Comparison of ENCODE assay signal across 9 cellular contexts in genomic region chr5:71782771-71783770, GRCh38.
DNase-seq lines count a peak whose midpoint lies in the region; ATAC-seq, FAIRE-seq and TF ChIP-seq lines count a peak whose summit lies in the region.
"Had no signal": no experiment of that assay in that cellular context is flagged by ENCODE, and none has a peak within 500 bp of the region (broad histone marks: within the 10 kb centered on the region; RNA-seq: fewer than 3 reads in every experiment).

No MANE protein-coding gene starts in this region.

- peak overlapping the region; percentile 80 for H3K9ac ChIP-seq in OCI-LY3 (ENCODE audit: low read length)

- peak overlapping the region; percentile 98 for H3K27ac ChIP-seq in OCI-LY3 (ENCODE audit: low read length)
- peak overlapping the region; percentile 18 to 36 for H3K27ac ChIP-seq in uterus
- H3K27ac ChIP-seq: neutrophil had no signal

- H3K36me3 ChIP-seq in OCI-LY3 (replicated peaks; ENCODE audit: low read depth, low read length) (no peaks in the 10 kb centered on the region), uterus (no peaks in the 10 kb centered on the region)
- H3K36me3 ChIP-seq: neutrophil had no signal

- H3K79me2 ChIP-seq in OCI-LY3 (ENCODE audit: low read length), result no peaks in the 10 kb centered on the region

- H3K27ac Mint-ChIP-seq in glutamatergic neuron (ENCODE audit: unreplicated experiment), result peak overlapping the region; percentile 96
- peak overlapping the region; percentile 28 for H3K27ac Mint-ChIP-seq in osteocyte (ENCODE audit: unreplicated experiment)

- H3K4me1 ChIP-seq in OCI-LY3 (ENCODE audit: low read length), result peaks cover 37% of the 10 kb centered on the region
- no peaks in the 10 kb centered on the region for H3K4me1 ChIP-seq in uterus

- H2AFZ ChIP-seq in OCI-LY3 (ENCODE audit: low read depth, low read length), result peak overlapping the region; percentile 98

- FAIRE-seq in G401.6 (lab: Jason Lieb, UNC), result peak; percentile 80

- no peak for TF ChIP-seq POLR2A in uterus (IDR thresholded peaks at IDR 0.05)

- TF ChIP-seq EP300 in Ishikawa (IDR thresholded peaks at IDR 0.05; ENCODE audit: borderline replicate concordance), result no peak

- TF ChIP-seq RAD21 in Ishikawa (IDR thresholded peaks at IDR 0.05; ENCODE audit: low read depth), result peak; percentile 78

- intact Hi-C loops in uterus (cut with DNase I; ENCODE audit: low total_unique reads), result no loop called here

- H3K9me3 ChIP-seq in OCI-LY3 (ENCODE audit: insufficient read depth, low read length) (no peaks in the 10 kb centered on the region), uterus (no peaks in the 10 kb centered on the region)
- H3K9me3 ChIP-seq: neutrophil had no signal

- ATAC-seq in GM21825 (IDR thresholded peaks at IDR 0.05; ENCODE audit: unreplicated experiment), result peak; percentile 98

- H3K4me1 Mint-ChIP-seq in glutamatergic neuron (ENCODE audit: low read depth, unreplicated experiment) (peaks cover 43% of the 10 kb centered on the region), osteocyte (ENCODE audit: unreplicated experiment) (peaks cover 8% of the 10 kb centered on the region)

- H3K27me3 ChIP-seq in OCI-LY3 (ENCODE audit: low read depth, low read length) (no peaks in the 10 kb centered on the region), uterus (no peaks in the 10 kb centered on the region)

- H3K4me2 ChIP-seq in OCI-LY3 (ENCODE audit: low read length), result peak overlapping the region; percentile 99

- H4K20me1 ChIP-seq in OCI-LY3 (ENCODE audit: insufficient read depth, low read length), result no peaks in the 10 kb centered on the region

- H3K9me3 Mint-ChIP-seq in glutamatergic neuron (ENCODE audit: unreplicated experiment) (peaks cover 5% of the 10 kb centered on the region), osteocyte (ENCODE audit: unreplicated experiment) (no peaks in the 10 kb centered on the region)

- H3K4me3 Mint-ChIP-seq in glutamatergic neuron (ENCODE audit: unreplicated experiment), result peak overlapping the region; percentile 72
- H3K4me3 Mint-ChIP-seq in osteocyte (ENCODE audit: unreplicated experiment), result peak overlapping the region; percentile 26

- H3K27me3 Mint-ChIP-seq in glutamatergic neuron (ENCODE audit: unreplicated experiment) (peaks cover 3% of the 10 kb centered on the region), osteocyte (ENCODE audit: unreplicated experiment) (peaks cover 12% of the 10 kb centered on the region)

- H3K36me3 Mint-ChIP-seq in glutamatergic neuron (ENCODE audit: unreplicated experiment), result no peaks in the 10 kb centered on the region
- H3K36me3 Mint-ChIP-seq in osteocyte (ENCODE audit: unreplicated experiment), result no peaks in the 10 kb centered on the region

- peak; percentile 75 for TF ChIP-seq CTCF in OCI-LY3 (IDR thresholded peaks at IDR 0.05; ENCODE audit: low read depth, low read length)
- peak; percentile 82 for TF ChIP-seq CTCF in glutamatergic neuron (IDR thresholded peaks at IDR 0.05; ENCODE audit: partially characterized antibody, unreplicated experiment)
- TF ChIP-seq CTCF in osteocyte (IDR thresholded peaks at IDR 0.05), result peak; percentile 93
- TF ChIP-seq CTCF in uterus (IDR thresholded peaks at IDR 0.05), result peak; percentile 70 to 79 (median 76)

- DNase-seq in activated naive CD4-positive, alpha-beta T cell treated with anti-CD3 and anti-CD28 coated beads, Interleukin-2, amount 50 U/mL, for 16 hours, result peak; percentile 44
- DNase-seq in glutamatergic neuron (peak; percentile 93), osteocyte (ENCODE audit: extremely low spot score, unreplicated experiment) (peak; percentile 91), uterus (peak; percentile 80 to 82)

- peak overlapping the region; percentile 74 for H3K4me3 ChIP-seq in OCI-LY3 (ENCODE audit: low read length)
- H3K4me3 ChIP-seq in uterus, result peak overlapping the region in 1 of 2 donors; percentile 23

TF ChIP-seq in Ishikawa, 13 proteins besides CTCF, POLR2A, EP300 and RAD21:
- no peak for TF ChIP-seq CREB1 (IDR thresholded peaks at IDR 0.05; ENCODE audit: low read depth)
- no peak for TF ChIP-seq TCF12 (IDR thresholded peaks at IDR 0.05; ENCODE audit: low read depth)
- TF ChIP-seq NFIC (IDR thresholded peaks at IDR 0.05), result no peak
- TF ChIP-seq YY1 (IDR thresholded peaks at IDR 0.05; ENCODE audit: low read depth), result no peak
- TF ChIP-seq FOXM1 (IDR thresholded peaks at IDR 0.05; ENCODE audit: borderline replicate concordance, low read depth), result no peak
- no peak for TF ChIP-seq USF1 (IDR thresholded peaks at IDR 0.05)
- TF ChIP-seq CEBPB (IDR thresholded peaks at IDR 0.05), result no peak
- no peak for TF ChIP-seq EGR1 (IDR thresholded peaks at IDR 0.05)
- no peak for TF ChIP-seq TEAD4 (IDR thresholded peaks at IDR 0.05)
- no peak for TF ChIP-seq TAF1 (IDR thresholded peaks at IDR 0.05; ENCODE audit: low read depth)
- TF ChIP-seq REST (IDR thresholded peaks at IDR 0.05; ENCODE audit: low read depth), result no peak
- no peak for TF ChIP-seq ZBTB7A (IDR thresholded peaks at IDR 0.05; ENCODE audit: low read depth)
- no peak for TF ChIP-seq MAX (IDR thresholded peaks at IDR 0.05)
